10 cellular contexts compared by ENCODE assay signal in genomic region chr3:127748754-127749327, GRCh38.
A peak's percentile ranks its signal among the peaks of the same experiment; 100 is the strongest.
DNase-seq lines count a peak whose midpoint lies in the region; ATAC-seq and TF ChIP-seq lines count a peak whose summit lies in the region.
"Had no signal": no experiment of that assay in that cellular context is flagged by ENCODE, and none has a peak within 500 bp of the region (broad histone marks: within the 10 kb centered on the region; RNA-seq: fewer than 3 reads in every experiment).

No MANE protein-coding gene starts in this region.

- POLR2A ChIA-PET in activated B cell treated with CpG ODN at 0.5 μM for 24 hours (lab: Charles Lee), result interaction anchor here (0.7 to 2.4 kb wide), 2 partner anchors 9 to 13 kb away, joined by 3 to 6 read pairs; no protein-coding TSS in a partner anchor

- no peak for DNase-seq in activated B cell treated with CpG ODN at 0.5 μM for 24 hours
- peak in 1 of 5 donors; percentile 55 for DNase-seq in heart left ventricle
- DNase-seq in sigmoid colon, result peak; percentile 78
- no peak for DNase-seq in stimulated activated naive CD8-positive, alpha-beta T cell treated with anti-CD3 and anti-CD28 coated beads, Interleukin-15, Interleukin-2, amounts not matched to agents 100 U/mL and 50 U/mL, for 24 hours
- DNase-seq in CD14-positive monocyte (ENCODE audit: low spot score), result no peak
- DNase-seq in ecto neural progenitor cell (ENCODE audit: low spot score), result no peak
- DNase-seq: activated CD8-positive, alpha-beta T cell treated with anti-CD3 and anti-CD28 coated beads for 36 hours; trophoblast cell had no signal

- H3K27ac Mint-ChIP-seq in activated B cell treated with CpG ODN at 0.5 μM for 24 hours (peak overlapping the region; percentile 31), CD14-positive monocyte (no peak overlapping the region)
- H3K27ac Mint-ChIP-seq: activated CD8-positive, alpha-beta T cell treated with anti-CD3 and anti-CD28 coated beads for 36 hours had no signal

- no peaks in the 10 kb centered on the region for H4K20me1 ChIP-seq in BLaER1

- H3K4me2 ChIP-seq in BLaER1, result peak overlapping the region; percentile 75

- 54 to 65% (median 61%) methylated on average over 9 of the region's 9 CpGs for WGBS in heart left ventricle, 4 donors
- 86 to 88% methylated on average over 9 of the region's 9 CpGs for WGBS in sigmoid colon, 2 donors

- no peak for TF ChIP-seq EP300 in sigmoid colon (IDR thresholded peaks at IDR 0.05)

- CTCF ChIA-PET in activated B cell treated with CpG ODN at 0.5 μM for 24 hours (lab: Charles Lee), result interaction anchor here (0.6 to 2.4 kb wide), 4 partner anchors 13 to 108 kb away, joined by 3 to 9 read pairs (median 4); no protein-coding TSS in a partner anchor

- TF ChIP-seq CTCF in activated B cell treated with CpG ODN at 0.5 μM for 24 hours (IDR thresholded peaks at IDR 0.05) (no peak), heart left ventricle (IDR thresholded peaks at IDR 0.05) (no peak), sigmoid colon (IDR thresholded peaks at IDR 0.05) (no peak), CD14-positive monocyte (IDR thresholded peaks at IDR 0.05) (no peak)

- H3K4me3 ChIP-seq in BLaER1 (no peak overlapping the region), heart left ventricle (no peak overlapping the region), sigmoid colon (no peak overlapping the region)

- H3K9me3 ChIP-seq in BLaER1, result no peaks in the 10 kb centered on the region
- H3K9me3 ChIP-seq in heart left ventricle, result no peaks in the 10 kb centered on the region
- H3K9me3 ChIP-seq in sigmoid colon, result no peaks in the 10 kb centered on the region

- H3K27me3 Mint-ChIP-seq in activated B cell treated with CpG ODN at 0.5 μM for 24 hours, result no peaks in the 10 kb centered on the region
- H3K27me3 Mint-ChIP-seq in CD14-positive monocyte (ENCODE audit: low read depth in 3 of 3), result peaks cover 3 to 6% (median 3%) of the 10 kb centered on the region in 3 donors

- no peaks in the 10 kb centered on the region for H3K36me3 Mint-ChIP-seq in activated B cell treated with CpG ODN at 0.5 μM for 24 hours (ENCODE audit: low read depth)
- H3K36me3 Mint-ChIP-seq in CD14-positive monocyte, result peaks cover 0 to 14% of the 10 kb centered on the region in 2 donors

- TF ChIP-seq POLR2A in heart left ventricle (IDR thresholded peaks at IDR 0.05) (no peak), sigmoid colon (IDR thresholded peaks at IDR 0.05) (no peak)

- H3K4me1 Mint-ChIP-seq in activated B cell treated with CpG ODN at 0.5 μM for 24 hours, result peaks cover 41% of the 10 kb centered on the region
- peaks cover 33% of the 10 kb centered on the region for H3K4me1 Mint-ChIP-seq in CD14-positive monocyte

- ATAC-seq in activated B cell treated with CpG ODN at 0.5 μM for 24 hours (ENCODE audit: low read depth), result no peak
- no peak for ATAC-seq in heart left ventricle
- no peak for ATAC-seq in HG03175 (IDR thresholded peaks at IDR 0.05; ENCODE audit: unreplicated experiment)
- ATAC-seq in stimulated activated naive CD8-positive, alpha-beta T cell treated with anti-CD3 and anti-CD28 coated beads, Interleukin-15, Interleukin-2, amounts not matched to agents 100 U/mL and 50 U/mL, for 24 hours, result no peak
- ATAC-seq: activated CD8-positive, alpha-beta T cell treated with anti-CD3 and anti-CD28 coated beads for 36 hours had no signal

- no peak overlapping the region for H3K9ac ChIP-seq in BLaER1

- H3K4me3 Mint-ChIP-seq in activated B cell treated with CpG ODN at 0.5 μM for 24 hours (no peak overlapping the region), CD14-positive monocyte (no peak overlapping the region)
- H3K4me3 Mint-ChIP-seq: activated CD8-positive, alpha-beta T cell treated with anti-CD3 and anti-CD28 coated beads for 36 hours had no signal

- intact Hi-C loops in activated B cell treated with CpG ODN at 0.5 μM for 24 hours (cut with micrococcal nuclease), result no loop called here
- intact Hi-C loops in heart left ventricle (cut with DNase I), result loop anchor here in 8 of 10 donors (1.0 to 10.0 kb wide), 7 partner anchors 47 to 74 kb away; partner anchors contain the start of gene MGLL (in 4 of the 8)
- intact Hi-C loops in sigmoid colon (cut with DNase I), result no loop called here
- intact Hi-C loops in CD14-positive monocyte (cut with micrococcal nuclease), result no loop called here

- H3K27me3 ChIP-seq in BLaER1, result 0 out of 2 replicates have a peak, but pooled peaks cover 7% of the 10 kb centered on the region
- H3K27me3 ChIP-seq in heart left ventricle, result no peaks in the 10 kb centered on the region
- no peaks in the 10 kb centered on the region for H3K27me3 ChIP-seq in sigmoid colon

- H3K36me3 ChIP-seq in BLaER1 (no peaks in the 10 kb centered on the region), heart left ventricle (peaks cover 0 to 22% (median 0%) of the 10 kb centered on the region in 9 donors), sigmoid colon (no peaks in the 10 kb centered on the region)

- peaks cover 78% of the 10 kb centered on the region for H3K4me1 ChIP-seq in BLaER1
- peaks cover 6 to 80% (median 70%) of the 10 kb centered on the region in 12 donors for H3K4me1 ChIP-seq in heart left ventricle
- H3K4me1 ChIP-seq in sigmoid colon, result peaks cover 0 to 59% (median 41%) of the 10 kb centered on the region in 4 donors

- H3K27ac ChIP-seq in BLaER1 (no peak overlapping the region), heart left ventricle (peak overlapping the region; percentile 63 to 95 (median 86)), sigmoid colon (peak overlapping the region; percentile 60 to 74 (median 68))

- no peaks in the 10 kb centered on the region for H3K9me3 Mint-ChIP-seq in activated B cell treated with CpG ODN at 0.5 μM for 24 hours
- H3K9me3 Mint-ChIP-seq in CD14-positive monocyte, result peaks cover 0 to 1% (median 0%) of the 10 kb centered on the region in 7 donors
- H3K9me3 Mint-ChIP-seq: activated CD8-positive, alpha-beta T cell treated with anti-CD3 and anti-CD28 coated beads for 36 hours had no signal

Comparison
In these comparisons a context has a peak if more than half of its experiments do, and no peak if none do; other contexts are left out.
1. intact Hi-C loops: an anchor here in heart left ventricle (1.0 to 10.0 kb wide); none called in activated B cell treated with CpG ODN at 0.5 μM for 24 hours, sigmoid colon and CD14-positive monocyte.